ENCODE assay signal across 9 cellular contexts in the genomic region with DNA sequence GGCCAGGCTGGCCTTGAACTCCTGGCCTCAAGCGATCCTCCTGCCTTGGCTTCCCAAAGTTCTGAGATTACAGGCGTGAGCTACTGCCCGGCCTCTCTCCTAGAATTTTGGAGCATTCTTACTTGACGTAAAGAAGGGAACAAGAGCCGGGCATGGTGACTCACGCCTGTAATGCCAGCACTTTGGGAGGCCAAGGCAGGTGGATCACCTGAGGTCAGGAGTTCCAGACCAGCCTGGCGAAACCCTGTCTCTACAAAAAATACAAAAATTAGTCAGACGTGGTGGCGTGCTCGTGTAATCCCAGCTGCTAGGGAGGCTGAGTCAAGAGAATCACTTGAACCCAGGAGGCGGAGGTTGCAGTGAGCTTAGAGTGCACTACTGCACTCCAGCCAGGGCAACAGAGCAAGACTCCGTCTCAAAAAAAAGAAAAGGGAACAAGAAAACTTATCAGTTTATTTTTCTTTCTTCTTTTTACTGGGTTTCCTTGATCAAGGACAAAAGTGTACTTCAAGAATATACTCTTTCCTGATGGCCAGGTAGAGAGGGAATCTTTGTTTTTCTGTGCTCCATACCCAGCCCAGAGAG. TPM values are rescaled to one million over a fixed set of nuclear protein-coding genes. Genes with fewer than 3 reads are reported as not detected.
"Had no signal": no experiment of that assay in that cellular context is flagged by ENCODE, and none has a peak within 500 bp of the region (broad histone marks: within the 10 kb centered on the region; RNA-seq: fewer than 3 reads in every experiment).

No MANE protein-coding gene starts in this region.

RNA-seq across cellular contexts. Expression of gene TMOD4, which starts 29.7 kb away (rescaled TPM):
- total RNA-seq: dermis microvascular lymphatic vessel endothelial cell, esophagus mucosa, esophagus squamous epithelium, glomerular endothelial cell, kidney epithelial cell, left ventricle myocardium inferior, liver, mammary epithelial cell, mononuclear cell had no signal
- polyA plus RNA-seq: liver had no signal
